Comparison of ENCODE assay signal across 8 cellular contexts in the genomic region with DNA sequence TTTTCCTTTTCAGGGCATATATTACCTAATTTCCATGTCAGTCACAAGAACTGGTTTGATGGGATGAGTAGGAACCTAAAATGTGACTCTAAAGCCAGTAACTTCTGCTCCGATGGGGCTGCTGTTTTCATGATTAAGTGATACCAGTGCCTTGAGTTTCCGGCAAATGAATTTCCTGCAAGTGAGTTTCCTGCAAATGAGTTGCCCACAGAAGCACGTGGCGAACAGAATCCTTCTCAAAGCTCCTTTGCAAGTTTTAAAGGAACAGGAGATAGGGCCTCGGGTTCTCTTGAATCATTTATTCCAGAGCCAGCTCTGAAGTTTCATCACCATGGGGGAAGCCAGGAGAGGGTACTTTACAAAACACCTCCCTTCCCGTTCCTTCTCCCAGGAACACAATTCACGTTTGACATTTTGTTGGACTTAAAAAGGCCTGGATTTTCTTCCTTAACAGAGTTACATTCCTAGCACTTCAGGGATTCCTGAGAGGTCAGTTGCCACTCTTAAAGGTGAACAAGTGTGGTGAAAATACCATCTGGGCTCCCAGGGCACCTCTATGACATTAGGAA. TPM values are rescaled to one million over a fixed set of nuclear protein-coding genes. Genes with fewer than 3 reads are reported as not detected.
DNase-seq lines count a peak whose midpoint lies in the region; ATAC-seq and TF ChIP-seq lines count a peak whose summit lies in the region.

No MANE protein-coding gene starts in this region.

- H3K27ac ChIP-seq in heart right ventricle, result peak overlapping the region in 9 of 10 donors; percentile 91 to 97 (median 95)
- H3K27ac ChIP-seq in lower lobe of right lung, result peak overlapping the region; percentile 94
- peak overlapping the region; percentile 36 to 98 (median 74) for H3K27ac ChIP-seq in transverse colon

- H3K9me3 ChIP-seq in heart right ventricle (no peaks in the 10 kb centered on the region), lower lobe of right lung (no peaks in the 10 kb centered on the region), transverse colon (no peaks in the 10 kb centered on the region)

- ATAC-seq in heart right ventricle, result peak in 1 of 8 donors; percentile 39
- peak; percentile 30 to 52 for ATAC-seq in lower lobe of right lung
- no peak for ATAC-seq in HG02610 (IDR thresholded peaks at IDR 0.05; ENCODE audit: unreplicated experiment)
- ATAC-seq in HG02623 (IDR thresholded peaks at IDR 0.05; ENCODE audit: unreplicated experiment), result no peak

- H3K27me3 ChIP-seq in heart right ventricle, result no peaks in the 10 kb centered on the region
- no peaks in the 10 kb centered on the region for H3K27me3 ChIP-seq in lower lobe of right lung (ENCODE audit: low read depth)
- H3K27me3 ChIP-seq in transverse colon, result no peaks in the 10 kb centered on the region

- H3K36me3 ChIP-seq in heart right ventricle (no peaks in the 10 kb centered on the region), lower lobe of right lung (no peaks in the 10 kb centered on the region), transverse colon (no peaks in the 10 kb centered on the region)

- H3K4me3 ChIP-seq in heart right ventricle, result no peak overlapping the region
- H3K4me3 ChIP-seq in lower lobe of right lung, result no peak overlapping the region
- H3K4me3 ChIP-seq in transverse colon, result no peak overlapping the region

- TF ChIP-seq POLR2A in transverse colon (IDR thresholded peaks at IDR 0.05), result no peak

- in situ Hi-C loops in transverse colon (cut with MboI; ENCODE audit: low pct_ligation_motif_present in 1 of 4, low pct_unique_long_range_greater_than_20kb in 1 of 4, low sequenced_read_pairs in 3 of 4), result no loop called here
- in situ Hi-C loops in GM13977 (cut with MboI; ENCODE audit: low pct_unique_long_range_greater_than_20kb, low sequenced_read_pairs, unreplicated experiment), result no loop called here

- H3K4me1 ChIP-seq in heart right ventricle (peaks cover 9 to 51% (median 44%) of the 10 kb centered on the region in 9 donors), lower lobe of right lung (peaks cover 46% of the 10 kb centered on the region), transverse colon (peaks cover 12 to 40% (median 30%) of the 10 kb centered on the region in 4 donors)

- TF ChIP-seq CTCF in heart right ventricle (IDR thresholded peaks at IDR 0.05) (no peak), lower lobe of right lung (IDR thresholded peaks at IDR 0.05) (no peak), transverse colon (IDR thresholded peaks at IDR 0.05) (no peak), GM13977 (IDR thresholded peaks at IDR 0.05; ENCODE audit: extremely low read depth, insufficient read depth, missing control alignments) (no peak)

- no peak for TF ChIP-seq EP300 in transverse colon (IDR thresholded peaks at IDR 0.05; ENCODE audit: low read depth)

- intact Hi-C loops in heart right ventricle (cut with DNase I) (no loop called here), cardiac septum (cut with DNase I) (no loop called here), lower lobe of right lung (cut with DNase I) (no loop called here), transverse colon (cut with DNase I; ENCODE audit: low total_unique reads) (no loop called here)

- WGBS in heart right ventricle, 2 donors, result 18 to 22% methylated on average over 7 of the region's 7 CpGs
- 23 to 33% methylated on average over 7 of the region's 7 CpGs for WGBS in transverse colon (ENCODE audit: low coverage in 1 of 2), 2 donors

- DNase-seq in heart right ventricle, result no peak
- no peak for DNase-seq in cardiac septum (ENCODE audit: low spot score)
- peak; percentile 87 for DNase-seq in amniotic epithelial cell (ENCODE audit: low read depth)
- DNase-seq in lower lobe of right lung, result no peak
- DNase-seq in transverse colon, result no peak
- no peak for DNase-seq in GM13977 (ENCODE audit: low spot score)

RNA-seq across cellular contexts. Expression of a gene that starts 2.2 kb away (rescaled TPM):
- total RNA-seq in heart right ventricle (100 to 1,000 TPM in 1 of 10 donors, 10 to 100 TPM in 9; 66.0 to 162 (median 79.4) TPM), cardiac septum (55.0 TPM), lower lobe of right lung (23.6 TPM), transverse colon (10 to 100 TPM; 25.3 to 36.4 (median 27.1) TPM)
- 10 to 100 TPM; 18.9 to 20.4 TPM for polyA plus RNA-seq in heart right ventricle

RNA-seq across cellular contexts. Expression of a gene that starts 28.6 kb away (rescaled TPM):
- total RNA-seq in heart right ventricle, result 10 to 100 TPM; 14.2 to 31.9 (median 25.2) TPM
- 10 to 100 TPM; 16.2 to 49.6 TPM for polyA plus RNA-seq in heart right ventricle
- 20.7 TPM for total RNA-seq in cardiac septum
- 40.1 TPM for total RNA-seq in lower lobe of right lung
- total RNA-seq in transverse colon, result 10 to 100 TPM; 28.5 to 71.2 (median 35.1) TPM

Comparison
In these comparisons a context has a peak if more than half of its experiments do, and no peak if none do; other contexts are left out.
1. ATAC-seq: peak in lower lobe of right lung (2 of 2); none in HG02610 (single experiment) and HG02623 (single experiment).
2. Peak in every context shown above with its lines, with median percentiles within 50 percentile points of each other: H3K27ac ChIP-seq.